In genomic region chr2:157304811-157305712, GRCh38 we compare ENCODE assay signal across 14 cellular contexts.
DNase-seq lines count a peak whose midpoint lies in the region; ATAC-seq and TF ChIP-seq lines count a peak whose summit lies in the region.
"Had no signal": no experiment of that assay in that cellular context is flagged by ENCODE, and none has a peak within 500 bp of the region (broad histone marks: within the 10 kb centered on the region; RNA-seq: fewer than 3 reads in every experiment).

No MANE protein-coding gene starts in this region.

- no peaks in the 10 kb centered on the region for H3K36me3 ChIP-seq in HAP-1 (replicated peaks)
- H3K36me3 ChIP-seq: neutrophil had no signal

- H3K27me3 ChIP-seq in HAP-1 (ENCODE audit: low read depth), result no peaks in the 10 kb centered on the region
- H3K27me3 ChIP-seq: neutrophil had no signal

- in situ Hi-C loops in astrocyte of the spinal cord (cut with HindIII; ENCODE audit: low sequenced_read_pairs), result no loop called here
- in situ Hi-C loops in HAP-1 (cut with MboI; ENCODE audit: low sequenced_read_pairs), result loop anchor here (25.0 kb wide), 1 partner anchor 707 kb away; no protein-coding TSS in a partner anchor

- peak; percentile 29 for DNase-seq in Ammon's horn (ENCODE audit: low spot score)
- DNase-seq in HS-5 (ENCODE audit: low read depth), result peak; percentile 58
- DNase-seq in astrocyte of the spinal cord (ENCODE audit: low read depth, low spot score), result peak; percentile 13
- peak; percentile 55 for DNase-seq in left kidney (ENCODE audit: low read depth, low spot score)
- DNase-seq in activated CD4-positive, CD25-positive, alpha-beta regulatory T cell (lab: John Stamatoyannopoulos, UW), result no peak
- no peak for DNase-seq in HAP-1 (ENCODE audit: low spot score in 2 of 2)
- DNase-seq: activated T-cell treated with anti-CD3 and anti-CD28 coated beads for 4 hours; CD8-positive, alpha-beta memory T cell; islet precursor cell; Karpas-422; SHP77 treated with DMSO at 0.1 percent for 48 hours had no signal

- TF ChIP-seq CTCF in astrocyte of the spinal cord (IDR thresholded peaks at IDR 0.05; ENCODE audit: low read depth, low read length), result no peak

- H3K4me1 ChIP-seq in HAP-1, result no peaks in the 10 kb centered on the region

- H3K9me3 ChIP-seq in HAP-1, result no peaks in the 10 kb centered on the region
- H3K9me3 ChIP-seq: neutrophil had no signal

- H3K4me3 ChIP-seq in astrocyte of the spinal cord (ENCODE audit: low read depth, low read length), result no peak overlapping the region
- H3K4me3 ChIP-seq in HAP-1, result no peak overlapping the region

- ATAC-seq in GM21619 (IDR thresholded peaks at IDR 0.05; ENCODE audit: unreplicated experiment) (no peak), GM19035 (IDR thresholded peaks at IDR 0.05; ENCODE audit: unreplicated experiment) (no peak)

Comparison
In these comparisons a context has a peak if more than half of its experiments do, and no peak if none do; other contexts are left out.
1. DNase-seq: peak in Ammon's horn (single experiment), HS-5 (single experiment), astrocyte of the spinal cord (single experiment) and left kidney (single experiment); none in activated CD4-positive, CD25-positive, alpha-beta regulatory T cell (0 of 4) and HAP-1 (0 of 2).